Comparison of ENCODE assay signal across 8 cellular contexts in the genomic region with DNA sequence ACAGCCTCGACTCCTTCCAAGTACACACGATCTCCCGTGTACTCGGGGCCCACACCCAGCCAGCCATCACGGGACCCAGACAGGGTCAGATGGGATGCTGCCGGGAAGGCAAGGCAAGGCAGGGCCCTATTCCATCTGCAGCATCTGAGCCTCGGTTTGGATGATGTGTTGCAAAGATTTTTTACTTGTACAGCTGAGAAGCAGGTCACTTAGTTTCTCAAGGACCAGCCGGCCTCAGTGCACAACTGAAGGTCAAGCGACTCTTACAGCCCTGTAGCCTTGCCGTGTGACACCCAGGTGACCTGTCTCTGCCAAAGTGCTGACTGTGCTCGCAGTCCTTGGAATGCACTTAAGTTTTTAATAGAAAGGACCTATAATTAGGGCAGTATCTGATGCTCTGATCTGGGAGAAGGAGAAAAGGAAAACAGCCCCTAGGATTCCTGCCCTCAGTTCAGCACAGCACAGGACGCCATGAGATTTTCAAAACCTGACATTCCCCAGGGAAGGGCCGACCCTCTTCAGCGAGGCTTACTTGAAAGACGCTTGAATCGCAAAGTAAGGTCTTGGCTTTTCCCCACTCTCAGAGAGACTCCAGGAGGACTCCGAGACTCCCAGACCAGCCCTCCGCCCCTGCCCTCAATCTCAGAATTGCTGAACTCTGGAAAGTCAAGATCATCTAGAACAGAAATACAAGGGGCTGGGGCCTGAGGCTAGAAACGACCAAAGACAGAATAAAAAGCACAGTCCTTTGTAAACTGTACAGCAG. TPM values are rescaled to one million over a fixed set of nuclear protein-coding genes. Genes with fewer than 3 reads are reported as not detected.
DNase-seq lines count a peak whose midpoint lies in the region; ATAC-seq and TF ChIP-seq lines count a peak whose summit lies in the region.

No MANE protein-coding gene starts in this region.

- H3K4me1 Mint-ChIP-seq in activated CD4-positive, alpha-beta memory T cell treated with anti-CD3 and anti-CD28 coated beads, Interleukin-2, amount 10 ng/mL, durations not matched to agents 7 days and 5 days = peaks cover 34% of the 10 kb centered on the region

- ATAC-seq in HG03108 (IDR thresholded peaks at IDR 0.05; ENCODE audit: unreplicated experiment) = no peak
- ATAC-seq in activated CD4-positive, CD25-positive, alpha-beta regulatory T cell treated with anti-CD3 and anti-CD28 coated beads, Interleukin-2, amount 50 U/mL, for 24 hours = no peak

- POLR2A ChIA-PET in activated CD4-positive, alpha-beta memory T cell treated with anti-CD3 and anti-CD28 coated beads, Interleukin-2, amount 10 ng/mL, durations not matched to agents 7 days and 5 days (lab: Charles Lee) = no interaction called here

- H3K27me3 ChIP-seq in right atrium auricular region (no peaks in the 10 kb centered on the region), sigmoid colon (no peaks in the 10 kb centered on the region)

- CTCF ChIA-PET in activated CD4-positive, alpha-beta memory T cell treated with anti-CD3 and anti-CD28 coated beads, Interleukin-2, amount 10 ng/mL, durations not matched to agents 7 days and 5 days (lab: Charles Lee) = interaction anchor here (1.5 kb wide), 1 partner anchor 53 kb away, joined by 3 read pairs; no protein-coding TSS in a partner anchor

- H3K27ac Mint-ChIP-seq in activated CD4-positive, alpha-beta memory T cell treated with anti-CD3 and anti-CD28 coated beads, Interleukin-2, amount 10 ng/mL, durations not matched to agents 7 days and 5 days = no peak overlapping the region

- H3K4me3 ChIP-seq in GM12864 (ENCODE audit: low read depth, low read length) (peak overlapping the region; percentile 83), right atrium auricular region (peak overlapping the region; percentile 63 to 73), sigmoid colon (peak overlapping the region; percentile 41 to 85 (median 59))

- peak overlapping the region; percentile 89 to 91 for H3K27ac ChIP-seq in right atrium auricular region
- peak overlapping the region; percentile 75 to 90 (median 84) for H3K27ac ChIP-seq in sigmoid colon

- no peaks in the 10 kb centered on the region for H3K9me3 ChIP-seq in right atrium auricular region
- no peaks in the 10 kb centered on the region for H3K9me3 ChIP-seq in sigmoid colon

- no peak for TF ChIP-seq CTCF in GM12864 (IDR thresholded peaks at IDR 0.05; ENCODE audit: low read depth, low read length, missing control alignments)
- no peak for TF ChIP-seq CTCF in right atrium auricular region (IDR thresholded peaks at IDR 0.05)
- TF ChIP-seq CTCF in sigmoid colon (IDR thresholded peaks at IDR 0.05) = no peak

- TF ChIP-seq POLR2A in sigmoid colon (IDR thresholded peaks at IDR 0.05) = no peak

- WGBS in sigmoid colon, 2 donors = 59 to 84% methylated on average over 19 of the region's 19 CpGs

- no peaks in the 10 kb centered on the region for H3K36me3 ChIP-seq in right atrium auricular region
- no peaks in the 10 kb centered on the region for H3K36me3 ChIP-seq in sigmoid colon

- H3K4me3 Mint-ChIP-seq in activated CD4-positive, alpha-beta memory T cell treated with anti-CD3 and anti-CD28 coated beads, Interleukin-2, amount 10 ng/mL, durations not matched to agents 7 days and 5 days = peak overlapping the region; percentile 83

- no peaks in the 10 kb centered on the region for H3K9me3 Mint-ChIP-seq in activated CD4-positive, alpha-beta memory T cell treated with anti-CD3 and anti-CD28 coated beads, Interleukin-2, amount 10 ng/mL, durations not matched to agents 7 days and 5 days

- H3K36me3 Mint-ChIP-seq in activated CD4-positive, alpha-beta memory T cell treated with anti-CD3 and anti-CD28 coated beads, Interleukin-2, amount 10 ng/mL, durations not matched to agents 7 days and 5 days (ENCODE audit: low read depth) = no peaks in the 10 kb centered on the region

- no peak for DNase-seq in GM12864 (ENCODE audit: low read depth)
- DNase-seq in activated CD4-positive, alpha-beta memory T cell treated with anti-CD3 and anti-CD28 coated beads, Interleukin-2, amount 10 ng/mL, durations not matched to agents 7 days and 5 days = no peak
- DNase-seq in right atrium auricular region (ENCODE audit: low spot score) = no peak
- DNase-seq in sigmoid colon = no peak
- no peak for DNase-seq in GF-D8 (lab: John Stamatoyannopoulos, UW)
- no peak for DNase-seq in NCI-H69 (lab: John Stamatoyannopoulos, UW)

- intact Hi-C loops in sigmoid colon (cut with DNase I) = no loop called here

- peaks cover 7% of the 10 kb centered on the region for H3K27me3 Mint-ChIP-seq in activated CD4-positive, alpha-beta memory T cell treated with anti-CD3 and anti-CD28 coated beads, Interleukin-2, amount 10 ng/mL, durations not matched to agents 7 days and 5 days

- TF ChIP-seq EP300 in sigmoid colon (IDR thresholded peaks at IDR 0.05) = no peak

- peaks cover 0 to 30% of the 10 kb centered on the region in 2 donors for H3K4me1 ChIP-seq in right atrium auricular region
- H3K4me1 ChIP-seq in sigmoid colon = peaks cover 0 to 27% (median 21%) of the 10 kb centered on the region in 4 donors

RNA-seq across cellular contexts. Expression of gene GPR157, which starts 1.3 kb away (rescaled TPM):
- 1 to 10 TPM; 3.5 to 5.0 TPM for total RNA-seq in activated CD4-positive, alpha-beta memory T cell treated with anti-CD3 and anti-CD28 coated beads, Interleukin-2, amount 10 ng/mL, durations not matched to agents 7 days and 5 days
- 10 to 100 TPM; 10.3 to 13.0 TPM for total RNA-seq in right atrium auricular region
- total RNA-seq in sigmoid colon = 1 to 10 TPM; 1.6 to 2.8 (median 1.7) TPM
- polyA plus RNA-seq in sigmoid colon = 1 to 10 TPM in 2 of 3 donors, under 1 TPM in 1; 0.92 to 3.7 (median 1.8) TPM

RNA-seq across cellular contexts. Expression of gene SLC2A5, which starts 58.1 kb away (rescaled TPM):
- under 1 TPM in 1 of 2 experiments, not detected in 1; 0.25 TPM for total RNA-seq in activated CD4-positive, alpha-beta memory T cell treated with anti-CD3 and anti-CD28 coated beads, Interleukin-2, amount 10 ng/mL, durations not matched to agents 7 days and 5 days
- under 1 TPM; 0.26 to 0.94 TPM for total RNA-seq in right atrium auricular region
- total RNA-seq in sigmoid colon = 1 to 10 TPM; 3.5 to 9.1 (median 5.5) TPM
- polyA plus RNA-seq in sigmoid colon = 1 to 10 TPM; 1.4 to 4.9 (median 1.8) TPM
